In genomic region chr7:55515569-55516279, GRCh38 we compare ENCODE assay signal across 9 cellular contexts.
A peak's percentile ranks its signal among the peaks of the same experiment; 100 is the strongest.
DNase-seq lines count a peak whose midpoint lies in the region; ATAC-seq and TF ChIP-seq lines count a peak whose summit lies in the region.
"Had no signal": no experiment of that assay in that cellular context is flagged by ENCODE, and none has a peak within 500 bp of the region (broad histone marks: within the 10 kb centered on the region; RNA-seq: fewer than 3 reads in every experiment).

No MANE protein-coding gene starts in this region.

- TF ChIP-seq CTCF in GM10248 (IDR thresholded peaks at IDR 0.05; ENCODE audit: control extremely low read depth, extremely low read depth, low read depth, missing control alignments): no peak

- peak; percentile 64 for DNase-seq in GM10248 (ENCODE audit: extremely low spot score)
- peak; percentile 38 for DNase-seq in germinal center (ENCODE audit: low spot score)
- DNase-seq in NCI-H510A (lab: John Stamatoyannopoulos, UW): no peak
- DNase-seq in SW 1271 (lab: John Stamatoyannopoulos, UW): no peak
- no peak for DNase-seq in CD1c-positive myeloid dendritic cell (ENCODE audit: extremely low spot score)
- DNase-seq in NCI-H1694 treated with DMSO at 0.1 percent for 48 hours (lab: John Stamatoyannopoulos, UW): no peak
- DNase-seq: NCI-H526 had no signal

- CTCF ChIA-PET in GM10248 (lab: Yijun Ruan, JAX): interaction anchor here (1.2 to 12.8 kb wide), 6 partner anchors 10 to 40 kb away, joined by 4 to 150 read pairs (median 6); no protein-coding TSS in a partner anchor

- POLR2A ChIA-PET in GM10248 (lab: Yijun Ruan, JAX): interaction anchor here (1.0 to 4.0 kb wide), 2 partner anchors 18 to 31 kb away, joined by 3 to 51 read pairs; no protein-coding TSS in a partner anchor

- ATAC-seq in GM19328 (IDR thresholded peaks at IDR 0.05; ENCODE audit: unreplicated experiment) (peak; percentile 38), HG03439 (IDR thresholded peaks at IDR 0.05; ENCODE audit: unreplicated experiment) (peak; percentile 35)

Comparison
In these comparisons a context has a peak if more than half of its experiments do, and no peak if none do; other contexts are left out.
1. DNase-seq: peak in GM10248 (single experiment) and germinal center (single experiment); none in NCI-H510A (single experiment), SW 1271 (0 of 2), CD1c-positive myeloid dendritic cell (single experiment) and NCI-H1694 treated with DMSO at 0.1 percent for 48 hours (single experiment).